In genomic region chr7:44921607-44922350, GRCh38 we compare ENCODE assay signal across 8 cellular contexts. TPM values are rescaled to one million over a fixed set of nuclear protein-coding genes. Genes with fewer than 3 reads are reported as not detected.
DNase-seq lines count a peak whose midpoint lies in the region; ATAC-seq and TF ChIP-seq lines count a peak whose summit lies in the region.

No MANE protein-coding gene starts in this region.

- H3K27me3 ChIP-seq in adipocyte (replicated peaks; ENCODE audit: control insufficient read depth, insufficient read depth, low read length) (no peaks in the 10 kb centered on the region), heart right ventricle (peaks cover 0 to 4% (median 0%) of the 10 kb centered on the region in 7 donors)

- peak; percentile 85 to 94 (median 92) for TF ChIP-seq CTCF in heart right ventricle (IDR thresholded peaks at IDR 0.05)

- H3K27me3 Mint-ChIP-seq in T-helper 17 cell = no peaks in the 10 kb centered on the region

- DNase-seq in ELF-1 (ENCODE audit: low read depth, low spot score) (peak; percentile 67), HEK293T (ENCODE audit: extremely low spot score) (peak; percentile 80), NCI-H146 (lab: John Stamatoyannopoulos, UW) (peak; percentile 63), T-helper 17 cell (peak; percentile 80 to 98 (median 91)), adipocyte (ENCODE audit: low read depth) (peak; percentile 89), heart right ventricle (peak; percentile 89 to 94), renal cortical epithelial cell (ENCODE audit: low read depth) (peak; percentile 27)

- peaks cover 2% of the 10 kb centered on the region for H3K4me1 ChIP-seq in adipocyte (ENCODE audit: control insufficient read depth, insufficient read depth, low read length)
- H3K4me1 ChIP-seq in heart right ventricle = peaks cover 0 to 4% (median 0%) of the 10 kb centered on the region in 9 donors

- POLR2A ChIA-PET in HEK293T (lab: Yijun Ruan, JAX) = no interaction called here

- no peaks in the 10 kb centered on the region for H3K36me3 Mint-ChIP-seq in T-helper 17 cell (ENCODE audit: low read depth)

- H3K27ac ChIP-seq in heart right ventricle = no peak overlapping the region

- H3K4me1 Mint-ChIP-seq in T-helper 17 cell = peaks cover 8% of the 10 kb centered on the region

- CTCF ChIA-PET in HEK293T (lab: Yijun Ruan, JAX) = no interaction called here

- H3K4me3 Mint-ChIP-seq in T-helper 17 cell = no peak overlapping the region

- 37 to 43% methylated on average over 13 to 14 of the region's 14 CpGs for WGBS in heart right ventricle, 2 donors

- H3K9me3 ChIP-seq in T-helper 17 cell (ENCODE audit: control insufficient read depth, low read length, poor library complexity, severe bottlenecking) (no peaks in the 10 kb centered on the region), adipocyte (ENCODE audit: control insufficient read depth, low read length) (no peaks in the 10 kb centered on the region), heart right ventricle (no peaks in the 10 kb centered on the region)

- ATAC-seq in T-helper 17 cell (peak; percentile 96), heart right ventricle (peak; percentile 94 to 97 (median 96)), HG02870 (IDR thresholded peaks at IDR 0.05; ENCODE audit: unreplicated experiment) (no peak)

- H3K36me3 ChIP-seq in adipocyte (ENCODE audit: control insufficient read depth, insufficient read depth, low read length, severe bottlenecking) = no peaks in the 10 kb centered on the region
- no peaks in the 10 kb centered on the region for H3K36me3 ChIP-seq in heart right ventricle

- intact Hi-C loops in heart right ventricle (cut with DNase I) = loop anchor here (1.0 to 5.0 kb wide), 9 partner anchors 59 to 339 kb away; partner anchors contain the start of gene TMED4 (in 1 of the 10)

- peak overlapping the region; percentile 93 for H3K27ac Mint-ChIP-seq in T-helper 17 cell

- no peak overlapping the region for H3K9ac ChIP-seq in adipocyte (ENCODE audit: low read length)

- H3K4me3 ChIP-seq in adipocyte (ENCODE audit: low read length) (no peak overlapping the region), heart right ventricle (no peak overlapping the region)

TF ChIP-seq in HEK293T, 16 proteins besides CTCF, POLR2A, EP300 and RAD21:
- no peak for TF ChIP-seq ELF4 (IDR thresholded peaks at IDR 0.05)
- peak; percentile 28; the same call in 1 of the 2 replicates for TF ChIP-seq L3MBTL2 (conservative IDR thresholded peaks at IDR 0.05)
TF ChIP-seq in HEK293T: peak in this region for 1.

RNA-seq across cellular contexts. Expression of gene PURB, which starts 36.4 kb away (rescaled TPM):
- total RNA-seq in T-helper 17 cell = 10 to 100 TPM; 21.4 to 27.6 TPM
- total RNA-seq in heart right ventricle = 10 to 100 TPM; 12.7 to 18.7 (median 16.7) TPM
- 1 to 10 TPM; 6.6 to 7.7 TPM for polyA plus RNA-seq in heart right ventricle
- 20.7 and 35.6 TPM in 2 replicates for total RNA-seq in renal cortical epithelial cell

RNA-seq across cellular contexts. Expression of gene MYO1G, which starts 57.0 kb away (rescaled TPM):
- total RNA-seq in T-helper 17 cell (100 to 1,000 TPM; 245 to 291 TPM), heart right ventricle (10 to 100 TPM in 1 of 10 donors, 1 to 10 TPM in 3, under 1 TPM in 6; 0.30 to 11.0 (median 0.65) TPM), renal cortical epithelial cell (not detected in 2 replicates)
- 1 to 10 TPM in 1 of 2 donors, under 1 TPM in 1; 0.66 to 1.0 TPM for polyA plus RNA-seq in heart right ventricle

Comparison
In these comparisons a context has a peak if more than half of its experiments do, and no peak if none do; other contexts are left out.
1. DNase-seq: peak in every context shown above with its lines; median percentile 92 in heart right ventricle; 91 in T-helper 17 cell; 89 in adipocyte; 80 in HEK293T; 67 in ELF-1; 63 in NCI-H146; 27 in renal cortical epithelial cell.
2. RNA of gene MYO1G, which starts 57.0 kb away (total RNA-seq): 245 to 291 TPM in T-helper 17 cell; 0.30 to 11.0 TPM in heart right ventricle and not detected in renal cortical epithelial cell; every median in the first group is over 10 times any median in the second.